9 cellular contexts compared by ENCODE assay signal in genomic region chr12:14769462-14769836, GRCh38. TPM values are rescaled to one million over a fixed set of nuclear protein-coding genes. Genes with fewer than 3 reads are reported as not detected.
DNase-seq lines count a peak whose midpoint lies in the region; ATAC-seq and TF ChIP-seq lines count a peak whose summit lies in the region.
"Had no signal": no experiment of that assay in that cellular context is flagged by ENCODE, and none has a peak within 500 bp of the region (broad histone marks: within the 10 kb centered on the region; RNA-seq: fewer than 3 reads in every experiment).

No MANE protein-coding gene starts in this region.

- peaks cover 10% of the 10 kb centered on the region for H3K4me1 Mint-ChIP-seq in type B pancreatic cell (ENCODE audit: unreplicated experiment)

- H3K4me3 ChIP-seq in NB4 (ENCODE audit: low read depth, low read length) (peak overlapping the region; percentile 79), cardiac fibroblast (replicated peaks in 1 of 2; ENCODE audit: low read depth in 2 of 2, low read length in 2 of 2) (peak overlapping the region; percentile 87 to 94), lower lobe of right lung (peak overlapping the region; percentile 83)

- peaks cover 9% of the 10 kb centered on the region for H3K27me3 Mint-ChIP-seq in type B pancreatic cell

- peak overlapping the region; percentile 95 for H3K4me3 Mint-ChIP-seq in type B pancreatic cell

- TF ChIP-seq CTCF in NB4 (IDR thresholded peaks at IDR 0.05; ENCODE audit: low read depth, low read length): no peak
- peak; percentile 16 for TF ChIP-seq CTCF in cardiac fibroblast (IDR thresholded peaks at IDR 0.05; ENCODE audit: low read depth, low read length)
- TF ChIP-seq CTCF in lower lobe of right lung (IDR thresholded peaks at IDR 0.05): no peak
- TF ChIP-seq CTCF in type B pancreatic cell (conservative IDR thresholded peaks at IDR 0.05): no peak

- peak overlapping the region; percentile 96 for H3K27ac Mint-ChIP-seq in type B pancreatic cell

- no peaks in the 10 kb centered on the region for H3K9me3 ChIP-seq in lower lobe of right lung

- ATAC-seq in GM18873 (IDR thresholded peaks at IDR 0.05; ENCODE audit: low FRiP score, unreplicated experiment) (peak; percentile 4), lower lobe of right lung (peak; percentile 5 to 8)

- peaks cover 13% of the 10 kb centered on the region for H3K9me3 Mint-ChIP-seq in type B pancreatic cell

- DNase-seq in AML-193 (lab: John Stamatoyannopoulos, UW) (peak; percentile 30 to 34), NB4 (ENCODE audit: low read depth) (no peak), cardiac fibroblast (ENCODE audit: low read depth in 2 of 2) (peak in 1 of 2 donors; percentile 41), lower lobe of right lung (peak; percentile 60), type B pancreatic cell (ENCODE audit: extremely low spot score, unreplicated experiment) (no peak), T-helper 9 cell (no peak), posterior vena cava (ENCODE audit: low spot score) (no peak)

- peaks cover 52% of the 10 kb centered on the region for H3K36me3 Mint-ChIP-seq in type B pancreatic cell

- H3K36me3 ChIP-seq in lower lobe of right lung: no peaks in the 10 kb centered on the region

- peaks cover 22% of the 10 kb centered on the region for H3K4me1 ChIP-seq in lower lobe of right lung

- peak overlapping the region; percentile 98 for H3K27ac ChIP-seq in lower lobe of right lung

- TF ChIP-seq POLR2A in NB4 (IDR thresholded peaks at IDR 0.05; ENCODE audit: extremely low read depth, insufficient read length): no peak

- H3K27me3 ChIP-seq in lower lobe of right lung (ENCODE audit: low read depth): no peaks in the 10 kb centered on the region

- intact Hi-C loops in lower lobe of right lung (cut with DNase I) (no loop called here), posterior vena cava (cut with DNase I) (no loop called here)

RNA-seq across cellular contexts. Expression of gene WBP11, which starts 33.8 kb away (rescaled TPM):
- total RNA-seq in lower lobe of right lung (49.3 TPM), type B pancreatic cell (ENCODE audit: low replicate concordance) (86.3 and 134 TPM in 2 replicates), posterior vena cava (10 to 100 TPM; 37.2 to 39.2 TPM)

RNA-seq across cellular contexts. Expression of gene C12orf60, which starts 34.0 kb away (rescaled TPM):
- total RNA-seq in lower lobe of right lung: 0.77 TPM
- total RNA-seq in type B pancreatic cell (ENCODE audit: low replicate concordance): 1.9 and 2.7 TPM in 2 replicates
- total RNA-seq in posterior vena cava: under 1 TPM; 0.62 to 0.74 TPM

RNA-seq across cellular contexts. Expression of gene SMCO3, which starts 44.5 kb away (rescaled TPM):
- total RNA-seq in lower lobe of right lung (0.68 TPM), type B pancreatic cell (ENCODE audit: low replicate concordance) (not detected in 2 replicates), posterior vena cava (1 to 10 TPM in 1 of 2 donors, under 1 TPM in 1; 0.57 to 1.4 TPM)
- total RNA-seq: HT1080 had no signal

Comparison
In these comparisons a context has a peak if more than half of its experiments do, and no peak if none do; other contexts are left out.
1. DNase-seq: peak in AML-193 (2 of 2) and lower lobe of right lung (single experiment); none in NB4 (single experiment), type B pancreatic cell (single experiment), T-helper 9 cell (single experiment) and posterior vena cava (single experiment).
2. Peak in every context shown above with its lines, with median percentiles within 50 percentile points of each other: H3K4me3 ChIP-seq.